Comparison of ENCODE assay signal across 10 cellular contexts in the genomic region with DNA sequence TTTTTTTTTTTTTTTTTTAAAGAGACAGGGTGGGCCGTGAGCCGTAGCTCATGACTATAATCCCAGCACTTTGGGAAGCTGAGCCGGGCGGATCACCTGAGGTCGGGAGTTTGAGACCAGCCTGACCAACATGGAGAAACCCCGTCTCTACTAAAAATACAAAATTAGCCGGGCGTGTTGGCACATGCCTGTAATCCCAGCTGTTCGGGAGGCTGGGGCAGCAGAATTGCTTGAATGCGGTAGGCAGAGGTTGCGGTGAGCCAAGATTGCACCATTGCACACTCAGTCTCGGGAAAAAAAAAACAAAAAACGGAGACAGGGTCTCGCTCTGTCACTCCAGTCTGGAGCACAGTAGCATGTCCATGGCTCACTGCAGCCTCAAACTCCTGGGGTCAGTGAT. TPM values are rescaled to one million over a fixed set of nuclear protein-coding genes. Genes with fewer than 3 reads are reported as not detected.
DNase-seq lines count a peak whose midpoint lies in the region; ATAC-seq, FAIRE-seq and TF ChIP-seq lines count a peak whose summit lies in the region.
"Not testable (repeated sequence)": the region's sequence is repeated elsewhere in the genome, so short reads cannot be mapped to it uniquely, and the experiment has no call there.
"Had no signal": no experiment of that assay in that cellular context is flagged by ENCODE, and none has a peak within 500 bp of the region (broad histone marks: within the 10 kb centered on the region; RNA-seq: fewer than 3 reads in every experiment).

No MANE protein-coding gene starts in this region.

- H2AFZ ChIP-seq in HCT116 (ENCODE audit: low read depth, low read length, poor library complexity, severe bottlenecking) = not testable (repeated sequence)

- BruUV-seq in HCT116 (replicated peaks; lab: Mats Ljungman, UMichigan) = not testable (repeated sequence)

- H3K27ac ChIP-seq in HCT116 (ENCODE audit: low read depth, low read length) = 0 out of 2 replicates have a peak overlapping the region, but pooled peaks have one; percentile 4
- H3K27ac ChIP-seq in lower lobe of right lung = peak overlapping the region; percentile 16
- H3K27ac ChIP-seq in small intestine (ENCODE audit: low read depth in 1 of 2, low read length in 1 of 2) = peak overlapping the region; percentile 95 to 97

- TF ChIP-seq POLR2A in HCT116 (IDR thresholded peaks at IDR 0.05; ENCODE audit: borderline replicate concordance, extremely low read depth, insufficient read depth, insufficient read length) = not testable (repeated sequence)

- FAIRE-seq in bronchial epithelial cell (lab: Jason Lieb, UNC); small intestine (lab: Jason Lieb, UNC): not testable (repeated sequence)

- not testable (repeated sequence) for TF ChIP-seq RAD21 in HCT116 (IDR thresholded peaks at IDR 0.05; ENCODE audit: low read depth)

- H3K27me3 ChIP-seq in HCT116 (ENCODE audit: insufficient read depth, low read length); bronchial epithelial cell (ENCODE audit: control insufficient read depth, insufficient read depth, low read length); lower lobe of right lung (ENCODE audit: low read depth); small intestine (ENCODE audit: control insufficient read depth in 2 of 2, insufficient read depth in 2 of 2, low read length in 2 of 2): not testable (repeated sequence)

- H3K79me2 ChIP-seq in HCT116 (ENCODE audit: insufficient read depth, low read length) = peaks cover 43% of the 10 kb centered on the region

- not testable (repeated sequence) for TF ChIP-seq CTCF in HCT116 (IDR thresholded peaks at IDR 0.05 in 2 of 3, conservative IDR thresholded peaks at IDR 0.05 in 1 of 3; ENCODE audit: borderline replicate concordance in 1 of 3, insufficient read depth in 1 of 3, low read depth in 2 of 3, low read length in 2 of 3); bronchial epithelial cell (IDR thresholded peaks at IDR 0.05; ENCODE audit: insufficient read depth, low read length, severe bottlenecking); lower lobe of right lung (IDR thresholded peaks at IDR 0.05)

- H3K4me1 ChIP-seq in HCT116 (ENCODE audit: control insufficient read depth in 1 of 2, insufficient read depth in 2 of 2, low read length in 2 of 2) (peaks cover 14 to 22% of the 10 kb centered on the region in 2 experiments), lower lobe of right lung (peaks cover 73% of the 10 kb centered on the region)
- not testable (repeated sequence) for H3K4me1 ChIP-seq in small intestine (ENCODE audit: control insufficient read depth in 2 of 2, insufficient read depth in 1 of 2, low read depth in 1 of 2, low read length in 1 of 2)

- RAD21 ChIA-PET in HCT116 (lab: Charles Lee; ENCODE audit: low non-redundant PET in 1 of 2, low total read pairs in 2 of 2, uncharacterized antibody in 2 of 2, unreplicated experiment in 2 of 2) = not testable (repeated sequence)

- not testable (repeated sequence) for H3K9me2 ChIP-seq in HCT116 (ENCODE audit: insufficient read depth)

- H3K4me3 ChIP-seq in HCT116 (replicated peaks in 1 of 2; ENCODE audit: low read depth in 1 of 2, low read length in 2 of 2); bronchial epithelial cell (ENCODE audit: low read depth, low read length); lower lobe of right lung; small intestine (ENCODE audit: low read depth in 1 of 2, low read length in 2 of 2): not testable (repeated sequence)

- not testable (repeated sequence) for H3K9me3 ChIP-seq in HCT116 (ENCODE audit: control insufficient read depth in 1 of 2, insufficient read depth in 1 of 2, low read depth in 1 of 2, low read length in 2 of 2); lower lobe of right lung; small intestine (ENCODE audit: control insufficient read depth, low read depth)

- H3K36me3 ChIP-seq in HCT116 (ENCODE audit: control insufficient read depth in 1 of 2, insufficient read depth in 2 of 2, low read length in 2 of 2); small intestine (ENCODE audit: control insufficient read depth in 2 of 2, insufficient read depth in 2 of 2, low read length in 2 of 2): not testable (repeated sequence)
- peaks cover 29% of the 10 kb centered on the region for H3K36me3 ChIP-seq in bronchial epithelial cell (ENCODE audit: control insufficient read depth, insufficient read depth, low read length)
- H3K36me3 ChIP-seq in lower lobe of right lung = peaks cover 55% of the 10 kb centered on the region

- POLR2A ChIA-PET in HCT116 (lab: Charles Lee) = not testable (repeated sequence)

- H4K20me1 ChIP-seq in HCT116 (ENCODE audit: insufficient read depth) = not testable (repeated sequence)

- not testable (repeated sequence) for H3K4me2 ChIP-seq in HCT116 (ENCODE audit: low read length)

- H3K9ac ChIP-seq in HCT116 (ENCODE audit: low read length) = not testable (repeated sequence)

- WGBS in small intestine, 3 donors = 55 to 77% (median 63%) methylated on average over 14 of the region's 14 CpGs

- not testable (repeated sequence) for ATAC-seq in HCT116, lower lobe of right lung

- CTCF ChIA-PET in HCT116 (lab: Charles Lee) = not testable (repeated sequence)

- intact Hi-C loops in HCT116 (cut with micrococcal nuclease); lower lobe of right lung (cut with DNase I): not testable (repeated sequence)

- DNase-seq in HCT116 (ENCODE audit: low read depth, low spot score); lower lobe of right lung; small intestine: not testable (repeated sequence)
- DNase-seq in MV-4-11 (lab: John Stamatoyannopoulos, UW) (peak; percentile 84), NOMO-1 treated with DMSO at 0.1 percent for 48 hours (lab: John Stamatoyannopoulos, UW; ENCODE audit: unreplicated experiment) (peak; percentile 88), SKM-1 (lab: John Stamatoyannopoulos, UW; ENCODE audit: unreplicated experiment) (peak; percentile 49), bronchial epithelial cell (ENCODE audit: low read depth) (peak; percentile 56)

RNA-seq across cellular contexts. Expression of a gene that starts 3.2 kb away (rescaled TPM):
- total RNA-seq in HCT116 (2021; ENCODE audit: unreplicated experiment) = 114 TPM
- 179 and 201 TPM in 2 replicates for polyA plus RNA-seq in HCT116 (2012)
- 209 and 272 TPM in 2 replicates for total RNA-seq in bronchial epithelial cell
- total RNA-seq in lower lobe of right lung = 133 TPM
- polyA plus RNA-seq in small intestine = 100 to 1,000 TPM; 236 to 319 (median 248) TPM

RNA-seq across cellular contexts. Expression of a gene that starts 4.0 kb away (rescaled TPM):
- total RNA-seq in HCT116 (2021; ENCODE audit: unreplicated experiment) = 16.9 TPM
- polyA plus RNA-seq in HCT116 (2012) = 8.8 and 8.9 TPM in 2 replicates
- total RNA-seq in bronchial epithelial cell = 2.1 and 2.9 TPM in 2 replicates
- total RNA-seq in lower lobe of right lung = 11.1 TPM
- polyA plus RNA-seq in small intestine = 100 to 1,000 TPM; 303 to 315 (median 314) TPM

RNA-seq across cellular contexts. Expression of a gene that starts 23.7 kb away (rescaled TPM):
- total RNA-seq in HCT116 (2021; ENCODE audit: unreplicated experiment) = 69.4 TPM
- 42.1 and 53.5 TPM in 2 replicates for polyA plus RNA-seq in HCT116 (2012)
- total RNA-seq in bronchial epithelial cell = 66.9 and 72.7 TPM in 2 replicates
- total RNA-seq in lower lobe of right lung = 55.4 TPM
- 100 to 1,000 TPM; 118 to 240 (median 208) TPM for polyA plus RNA-seq in small intestine

RNA-seq across cellular contexts. Expression of a gene that starts 24.3 kb away (rescaled TPM):
- 83.7 TPM for total RNA-seq in HCT116 (2021; ENCODE audit: unreplicated experiment)
- 110 and 113 TPM in 2 replicates for polyA plus RNA-seq in HCT116 (2012)
- total RNA-seq in bronchial epithelial cell = 21.8 and 27.9 TPM in 2 replicates
- total RNA-seq in lower lobe of right lung = 87.9 TPM
- 10 to 100 TPM; 54.8 to 67.0 (median 62.8) TPM for polyA plus RNA-seq in small intestine

RNA-seq across cellular contexts. Expression of a gene that starts 40.8 kb away (rescaled TPM):
- total RNA-seq in HCT116 (2021; ENCODE audit: unreplicated experiment) (not detected), bronchial epithelial cell (not detected in 2 replicates), lower lobe of right lung (not detected)
- 0.04 TPM in 1 of 2 replicates, not detected in the other for polyA plus RNA-seq in HCT116 (2012)
- polyA plus RNA-seq in small intestine = 10 to 100 TPM; 15.4 to 63.3 (median 58.9) TPM
- total RNA-seq: A673, GM23248 had no signal
- polyA plus RNA-seq: GM23248, IgD-negative memory B cell had no signal

Comparison
In these comparisons a context has a peak if more than half of its experiments do, and no peak if none do; other contexts are left out.
1. H3K27ac ChIP-seq: peak in every context shown above with its lines; median percentile 96 in small intestine; 16 in lower lobe of right lung; 4 in HCT116.